Comparison of ENCODE assay signal across 32 cellular contexts in the genomic region with DNA sequence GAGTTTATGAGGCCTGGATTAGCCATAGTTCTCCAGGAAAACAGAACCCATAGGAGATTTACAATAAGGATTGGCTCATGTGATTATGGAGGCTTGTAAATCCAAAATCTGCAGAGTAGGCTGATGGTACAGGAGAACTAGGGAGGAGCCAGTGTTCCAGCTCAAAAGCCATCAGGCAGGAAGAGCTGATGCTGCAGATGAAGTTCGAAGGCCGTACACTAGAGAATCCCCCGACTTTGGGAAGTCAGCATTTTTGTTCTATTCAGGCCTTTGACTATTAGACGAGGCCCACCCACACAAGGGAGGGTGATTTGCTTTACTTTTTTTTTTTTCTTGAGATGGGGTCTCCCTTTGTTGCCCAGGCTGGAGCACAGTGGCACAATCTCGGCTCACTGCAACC. TPM values are rescaled to one million over a fixed set of nuclear protein-coding genes. Genes with fewer than 3 reads are reported as not detected.
"Had no signal": no experiment of that assay in that cellular context is flagged by ENCODE, and none has a peak within 500 bp of the region (broad histone marks: within the 10 kb centered on the region; RNA-seq: fewer than 3 reads in every experiment).

No MANE protein-coding gene starts in this region.

- H3K27me3 ChIP-seq: colonic mucosa, esophagus squamous epithelium, gastrocnemius medialis, heart right ventricle, left lung had no signal

- FAIRE-seq: endometrium, islet of Langerhans, keratinocyte had no signal

- H3K27ac ChIP-seq: colonic mucosa, epithelial cell of prostate, esophagus squamous epithelium, gastrocnemius medialis, heart right ventricle, left lung, lower lobe of right lung had no signal

- H3K36me3 ChIP-seq: colonic mucosa had no signal

- H3K4me3 ChIP-seq: colonic mucosa, esophagus squamous epithelium, gastrocnemius medialis, heart right ventricle, left lung, lower lobe of right lung had no signal

- H3K9me3 ChIP-seq: colonic mucosa, esophagus squamous epithelium, gastrocnemius medialis, heart right ventricle, left lung, lower lobe of right lung had no signal

- DNase-seq: colonic mucosa; cortex of kidney; effector CD8-positive, alpha-beta T cell; effector memory CD8-positive, alpha-beta T cell; endodermal cell; erythroblast; esophagus squamous epithelium; foreskin fibroblast; foreskin melanocyte; gastrocnemius medialis; glutamatergic neuron; head of caudate nucleus; heart right ventricle; hippocampal formation; left cardiac atrium; left lung; left ventricle myocardium superior; lower lobe of right lung; mesenchymal stem cell had no signal

- ATAC-seq: effector memory CD8-positive, alpha-beta T cell; esophagus mucosa; gastrocnemius medialis; heart right ventricle; left cardiac atrium; left lung; left ventricle myocardium superior; lower lobe of right lung had no signal

- H3K4me1 ChIP-seq: colonic mucosa, esophagus squamous epithelium, gastrocnemius medialis, heart right ventricle, left lung, lower lobe of right lung had no signal

RNA-seq across cellular contexts. Expression of gene ITIH2, which starts 47.1 kb away (rescaled TPM):
- total RNA-seq: dermis microvascular lymphatic vessel endothelial cell, endodermal cell, esophagus mucosa, esophagus squamous epithelium, glomerular endothelial cell, heart right ventricle, kidney epithelial cell, left cardiac atrium, left ventricle myocardium superior, lower leg skin, lung microvascular endothelial cell, mesenteric fat pad, mesothelial cell of epicardium, mononuclear cell had no signal
- polyA plus RNA-seq: heart right ventricle, keratinocyte had no signal
